17 cellular contexts compared by ENCODE assay signal in genomic region chr2:118940486-118941120, GRCh38. TPM values are rescaled to one million over a fixed set of nuclear protein-coding genes. Genes with fewer than 3 reads are reported as not detected.
A peak's percentile ranks its signal among the peaks of the same experiment; 100 is the strongest.
DNase-seq lines count a peak whose midpoint lies in the region; ATAC-seq, FAIRE-seq and TF ChIP-seq lines count a peak whose summit lies in the region.
"Had no signal": no experiment of that assay in that cellular context is flagged by ENCODE, and none has a peak within 500 bp of the region (broad histone marks: within the 10 kb centered on the region; RNA-seq: fewer than 3 reads in every experiment).

No MANE protein-coding gene starts in this region.

- TF ChIP-seq CTCF in heart left ventricle (IDR thresholded peaks at IDR 0.05): no peak

- peak overlapping the region in 1 of 4 donors; percentile 40 for H3K4me3 Mint-ChIP-seq in CD4-positive, CD25-positive, alpha-beta regulatory T cell
- peak overlapping the region in 1 of 5 donors; percentile 17 for H3K4me3 Mint-ChIP-seq in immature natural killer cell
- H3K4me3 Mint-ChIP-seq: B cell; T-helper 1 cell treated with Interleukin-12 subunit alpha and Interleukin-12 subunit beta and Interleukin-4 antibody, amounts not matched to agents 30 μg/mL and 1 μg/mL, for 36 hours had no signal

- WGBS in heart left ventricle, 4 donors: 64 to 77% (median 69%) methylated on average over 9 of the region's 9 CpGs

- H3K9me3 Mint-ChIP-seq in CD4-positive, CD25-positive, alpha-beta regulatory T cell: no peaks in the 10 kb centered on the region
- H3K9me3 Mint-ChIP-seq in immature natural killer cell: peaks cover 0 to 3% (median 0%) of the 10 kb centered on the region in 6 donors
- H3K9me3 Mint-ChIP-seq: T-helper 1 cell treated with Interleukin-12 subunit alpha and Interleukin-12 subunit beta and Interleukin-4 antibody, amounts not matched to agents 30 μg/mL and 1 μg/mL, for 36 hours had no signal

- H3K27me3 Mint-ChIP-seq in CD4-positive, CD25-positive, alpha-beta regulatory T cell: no peaks in the 10 kb centered on the region
- H3K27me3 Mint-ChIP-seq in immature natural killer cell (ENCODE audit: low read depth in 3 of 3): peaks cover 0 to 2% (median 2%) of the 10 kb centered on the region in 3 donors

- H3K27ac Mint-ChIP-seq in CD4-positive, CD25-positive, alpha-beta regulatory T cell: peak overlapping the region in 2 of 3 donors; percentile 2 to 67
- no peak overlapping the region for H3K27ac Mint-ChIP-seq in immature natural killer cell
- H3K27ac Mint-ChIP-seq: B cell; T-helper 1 cell treated with Interleukin-12 subunit alpha and Interleukin-12 subunit beta and Interleukin-4 antibody, amounts not matched to agents 30 μg/mL and 1 μg/mL, for 36 hours had no signal

- peaks cover 3% of the 10 kb centered on the region for H3K27me3 ChIP-seq in CD4-positive, CD25-positive, alpha-beta regulatory T cell (ENCODE audit: control insufficient read depth, insufficient read depth, low read length)
- peaks cover 0 to 7% (median 0%) of the 10 kb centered on the region in 9 donors for H3K27me3 ChIP-seq in heart left ventricle
- H3K27me3 ChIP-seq: ovary had no signal

- TF ChIP-seq POLR2A in heart left ventricle (IDR thresholded peaks at IDR 0.05) (no peak), GM12892 (IDR thresholded peaks at IDR 0.05; ENCODE audit: low read depth, low read length) (no peak)

- FAIRE-seq in GM12892 (lab: Jason Lieb, UNC): no peak
- FAIRE-seq: RCC 7860 had no signal

- peak in 1 of 2 donors; percentile 50 for ATAC-seq in CD4-positive, CD25-positive, alpha-beta regulatory T cell (ENCODE audit: low read depth in 2 of 2)
- ATAC-seq in heart left ventricle (peak in 3 of 4 donors; percentile 41 to 63 (median 55)), HG02642 (IDR thresholded peaks at IDR 0.05; ENCODE audit: poor library complexity, unreplicated experiment) (no peak)

- H3K36me3 Mint-ChIP-seq in CD4-positive, CD25-positive, alpha-beta regulatory T cell: no peaks in the 10 kb centered on the region
- no peaks in the 10 kb centered on the region for H3K36me3 Mint-ChIP-seq in immature natural killer cell

- H3K4me3 ChIP-seq in CD4-positive, CD25-positive, alpha-beta regulatory T cell (ENCODE audit: low read depth, low read length): no peak overlapping the region
- H3K4me3 ChIP-seq in heart left ventricle: no peak overlapping the region
- H3K4me3 ChIP-seq: ovary had no signal

- H3K36me3 ChIP-seq in CD4-positive, CD25-positive, alpha-beta regulatory T cell (ENCODE audit: control insufficient read depth, insufficient read depth, low read length): no peaks in the 10 kb centered on the region
- no peaks in the 10 kb centered on the region for H3K36me3 ChIP-seq in heart left ventricle
- H3K36me3 ChIP-seq: ovary had no signal

- H3K9me3 ChIP-seq in CD4-positive, CD25-positive, alpha-beta regulatory T cell (ENCODE audit: control insufficient read depth in 2 of 2, low read length in 2 of 2): no peaks in the 10 kb centered on the region
- H3K9me3 ChIP-seq in heart left ventricle: no peaks in the 10 kb centered on the region
- H3K9me3 ChIP-seq: ovary had no signal

- DNase-seq in CD4-positive, CD25-positive, alpha-beta regulatory T cell: no peak
- DNase-seq in NOMO-1 (lab: John Stamatoyannopoulos, UW; ENCODE audit: unreplicated experiment in 2 of 2) (peak; percentile 75 to 82), heart left ventricle (peak in 3 of 5 donors; percentile 19 to 64 (median 38)), pons (ENCODE audit: low spot score) (peak; percentile 56), GM12892 (ENCODE audit: insufficient read length) (no peak), immature natural killer cell (no peak)
- DNase-seq in effector CD4-positive, alpha-beta T cell: no peak
- DNase-seq: DMS79, kidney glomerular epithelial cell, NCI-H187 treated with DMSO at 0.1 percent for 48 hours, NCI-H510A, ovary had no signal

- peaks cover 0 to 4% (median 3%) of the 10 kb centered on the region in 4 donors for H3K4me1 Mint-ChIP-seq in CD4-positive, CD25-positive, alpha-beta regulatory T cell
- no peaks in the 10 kb centered on the region for H3K4me1 Mint-ChIP-seq in immature natural killer cell
- H3K4me1 Mint-ChIP-seq: B cell had no signal

- no peaks in the 10 kb centered on the region for H3K4me1 ChIP-seq in CD4-positive, CD25-positive, alpha-beta regulatory T cell (ENCODE audit: control insufficient read depth, insufficient read depth, low read length, poor library complexity, severe bottlenecking)
- H3K4me1 ChIP-seq in heart left ventricle: peaks cover 0 to 51% (median 0%) of the 10 kb centered on the region in 12 donors

- intact Hi-C loops in heart left ventricle (cut with DNase I): no loop called here

- H3K27ac ChIP-seq in CD4-positive, CD25-positive, alpha-beta regulatory T cell (ENCODE audit: insufficient read depth, low read length, poor library complexity, severe bottlenecking): no peak overlapping the region
- peak overlapping the region in 1 of 12 donors; percentile 74 for H3K27ac ChIP-seq in heart left ventricle
- H3K27ac ChIP-seq: ovary had no signal

RNA-seq across cellular contexts. Expression of gene MARCO, which starts 1.4 kb away (rescaled TPM):
- total RNA-seq in CD4-positive, CD25-positive, alpha-beta regulatory T cell: not detected
- polyA plus RNA-seq in CD4-positive, CD25-positive, alpha-beta regulatory T cell: not detected
- 100 to 1,000 TPM in 1 of 9 donors, 10 to 100 TPM in 2, 1 to 10 TPM in 5, under 1 TPM in 1; 0.66 to 162 (median 6.7) TPM for total RNA-seq in heart left ventricle
- 1 to 10 TPM in 1 of 2 donors, under 1 TPM in 1; 0.19 to 6.0 TPM for polyA plus RNA-seq in heart left ventricle
- polyA plus RNA-seq in GM12892 (2012; ENCODE audit: missing spikeins): 1.1 TPM
- under 1 TPM in 1 of 3 donors, not detected in 2; 0.53 TPM for polyA plus RNA-seq in immature natural killer cell
- total RNA-seq: B cell, LHCN-M2 had no signal

Comparison
In these comparisons a context has a peak if more than half of its experiments do, and no peak if none do; other contexts are left out.
1. DNase-seq: peak in NOMO-1 (2 of 2), heart left ventricle (3 of 5) and pons (single experiment); none in CD4-positive, CD25-positive, alpha-beta regulatory T cell (0 of 3), effector CD4-positive, alpha-beta T cell (single experiment), GM12892 (single experiment) and immature natural killer cell (0 of 3).
2. H3K27ac Mint-ChIP-seq: peak in CD4-positive, CD25-positive, alpha-beta regulatory T cell (2 of 3); none in immature natural killer cell (0 of 6).